ENCODE assay signal across 13 cellular contexts in the genomic region with DNA sequence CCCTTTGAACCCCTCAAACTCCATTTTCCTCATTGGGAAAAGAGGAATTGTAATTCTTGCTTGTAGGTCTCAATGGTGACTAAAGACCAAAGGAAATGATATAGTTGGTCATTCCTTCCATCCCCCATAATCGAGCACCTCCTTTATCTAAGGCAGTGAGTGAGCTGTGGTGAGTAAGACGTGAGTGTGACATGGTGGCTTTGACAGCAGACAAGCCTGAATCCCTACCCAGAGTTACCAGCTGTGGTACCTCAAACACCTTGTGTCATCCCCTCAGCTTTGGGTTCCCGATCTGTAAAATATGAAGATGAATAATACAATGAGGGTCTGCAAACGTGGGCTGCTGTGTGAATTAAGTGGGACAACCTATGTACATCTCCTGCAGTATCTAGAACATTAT. TPM values are rescaled to one million over a fixed set of nuclear protein-coding genes. Genes with fewer than 3 reads are reported as not detected.
DNase-seq lines count a peak whose midpoint lies in the region; ATAC-seq, FAIRE-seq and TF ChIP-seq lines count a peak whose summit lies in the region.
"Had no signal": no experiment of that assay in that cellular context is flagged by ENCODE, and none has a peak within 500 bp of the region (broad histone marks: within the 10 kb centered on the region; RNA-seq: fewer than 3 reads in every experiment).

No MANE protein-coding gene starts in this region.

- no peaks in the 10 kb centered on the region for H3K9me3 Mint-ChIP-seq in activated CD4-positive, alpha-beta T cell treated with anti-CD3 and anti-CD28 coated beads, Interleukin-2, amount 10 ng/mL, durations not matched to agents 7 days and 5 days
- H3K9me3 Mint-ChIP-seq in stimulated activated naive CD8-positive, alpha-beta T cell treated with anti-CD3 and anti-CD28 coated beads, Interleukin-15, Interleukin-2, amounts not matched to agents 100 ng/mL and 50 ng/mL, for 24 hours = no peaks in the 10 kb centered on the region
- no peaks in the 10 kb centered on the region for H3K9me3 Mint-ChIP-seq in MCF 10A (ENCODE audit: unreplicated experiment)

- H3K9ac ChIP-seq in GM12878 (ENCODE audit: control insufficient read depth, insufficient read depth, low read length) = no peak overlapping the region

- TF ChIP-seq CTCF in Peyer's patch (IDR thresholded peaks at IDR 0.05) (peak in 1 of 6 experiments; percentile 5), GM12878 (IDR thresholded peaks at IDR 0.05 in 2 of 3, conservative IDR thresholded peaks at IDR 0.05 in 1 of 3; ENCODE audit: control insufficient read depth in 2 of 3, extremely low read depth in 1 of 3, insufficient read depth in 1 of 3, low read depth in 3 of 3, low read length in 3 of 3) (0 out of 6 replicates have a peak, but pooled peaks of 1 of the 3 experiments have one; percentile 2), MCF 10A (IDR thresholded peaks at IDR 0.05; ENCODE audit: unreplicated experiment) (no peak)

- H3K4me3 ChIP-seq in Peyer's patch = no peak overlapping the region
- H3K4me3 ChIP-seq in GM12878 = peak overlapping the region; percentile 59; the same call in 1 of the 2 replicates
- H3K4me3 ChIP-seq: pancreas, tibial artery had no signal

- H3K4me3 Mint-ChIP-seq in activated CD4-positive, alpha-beta T cell treated with anti-CD3 and anti-CD28 coated beads, Interleukin-2, amount 10 ng/mL, durations not matched to agents 7 days and 5 days = peak overlapping the region; percentile 61
- peak overlapping the region; percentile 63 for H3K4me3 Mint-ChIP-seq in stimulated activated naive CD8-positive, alpha-beta T cell treated with anti-CD3 and anti-CD28 coated beads, Interleukin-15, Interleukin-2, amounts not matched to agents 100 ng/mL and 50 ng/mL, for 24 hours
- no peak overlapping the region for H3K4me3 Mint-ChIP-seq in MCF 10A (ENCODE audit: unreplicated experiment)

- no peaks in the 10 kb centered on the region for H3K27me3 Mint-ChIP-seq in activated CD4-positive, alpha-beta T cell treated with anti-CD3 and anti-CD28 coated beads, Interleukin-2, amount 10 ng/mL, durations not matched to agents 7 days and 5 days
- H3K27me3 Mint-ChIP-seq in stimulated activated naive CD8-positive, alpha-beta T cell treated with anti-CD3 and anti-CD28 coated beads, Interleukin-15, Interleukin-2, amounts not matched to agents 100 ng/mL and 50 ng/mL, for 24 hours = no peaks in the 10 kb centered on the region
- no peaks in the 10 kb centered on the region for H3K27me3 Mint-ChIP-seq in MCF 10A (ENCODE audit: insufficient read depth, unreplicated experiment)

- RAD21 ChIA-PET in GM12878 (lab: Charles Lee; ENCODE audit: unreplicated experiment) = interaction anchor here (0.7 kb wide), 1 partner anchor 9 kb away, joined by 3 read pairs; the partner anchor contains the start of gene TRAF5

- TF ChIP-seq EP300 in GM12878 (IDR thresholded peaks at IDR 0.05; ENCODE audit: borderline replicate concordance in 1 of 2, control insufficient read depth in 1 of 2, low read depth in 2 of 2, low read length in 2 of 2) = no peak

- CTCF ChIA-PET in activated CD4-positive, alpha-beta T cell treated with anti-CD3 and anti-CD28 coated beads, Interleukin-2, amount 10 ng/mL, durations not matched to agents 7 days and 5 days (lab: Charles Lee) = interaction anchor here (1.5 kb wide), 1 partner anchor 180 kb away, joined by 5 read pairs; no protein-coding TSS in a partner anchor
- CTCF ChIA-PET in GM12878 (lab: Yijun Ruan, JAX) = interaction anchor here (1.2 to 2.6 kb wide), 6 partner anchors 9 to 179 kb away, joined by 3 to 19 read pairs (median 8); partner anchors contain the start of gene TRAF5
- CTCF ChIA-PET in MCF 10A (lab: Yijun Ruan, JAX) = interaction anchor here (0.6 to 11.0 kb wide), 6 partner anchors 9 to 506 kb away, joined by 3 to 153 read pairs (median 7); partner anchors contain the start of gene TRAF5

- ATAC-seq in GM12878 = peak; percentile 12; the same call in 2 of the 3 replicates

- SMC1A ChIA-PET in GM12878 (lab: Charles Lee; ENCODE audit: uncharacterized antibody, unreplicated experiment) = interaction anchor here (1.7 to 4.6 kb wide), 3 partner anchors 9 to 15 kb away, joined by 4 to 21 read pairs (median 8); no protein-coding TSS in a partner anchor

- no peak for TF ChIP-seq POLR2A in Peyer's patch (IDR thresholded peaks at IDR 0.05)
- TF ChIP-seq POLR2A in GM12878 (IDR thresholded peaks at IDR 0.05; ENCODE audit: low read depth, low read length) = no peak

- TF ChIP-seq RAD21 in GM12878 (IDR thresholded peaks at IDR 0.05; ENCODE audit: insufficient read depth, low read depth, low read length) = no peak

- H2AFZ ChIP-seq in GM12878 (ENCODE audit: control insufficient read depth, low read depth, low read length) = no peak overlapping the region

- no peaks in the 10 kb centered on the region for H4K20me1 ChIP-seq in GM12878 (ENCODE audit: control insufficient read depth, insufficient read depth)

- H3K27ac ChIP-seq in Peyer's patch = peak overlapping the region; percentile 56 to 94 (median 71)
- H3K27ac ChIP-seq in GM12878 (ENCODE audit: control insufficient read depth, insufficient read depth) = peak overlapping the region; percentile 64
- H3K27ac ChIP-seq: tibial artery had no signal

- H3K36me3 Mint-ChIP-seq in activated CD4-positive, alpha-beta T cell treated with anti-CD3 and anti-CD28 coated beads, Interleukin-2, amount 10 ng/mL, durations not matched to agents 7 days and 5 days (ENCODE audit: low read depth) = peaks cover 61% of the 10 kb centered on the region
- peaks cover 45% of the 10 kb centered on the region for H3K36me3 Mint-ChIP-seq in stimulated activated naive CD8-positive, alpha-beta T cell treated with anti-CD3 and anti-CD28 coated beads, Interleukin-15, Interleukin-2, amounts not matched to agents 100 ng/mL and 50 ng/mL, for 24 hours (ENCODE audit: low read depth)
- H3K36me3 Mint-ChIP-seq in MCF 10A (ENCODE audit: insufficient read depth, unreplicated experiment) = no peaks in the 10 kb centered on the region

- in situ Hi-C loops in GM12878 (cut with MboI) = no loop called here

- BruUV-seq in GM12878 (replicated peaks; lab: Mats Ljungman, UMichigan) (no TSS peak), MCF 10A (replicated peaks; lab: Mats Ljungman, UMichigan) (no TSS peak)

- peaks cover 0 to 81% (median 60%) of the 10 kb centered on the region in 4 donors for H3K4me1 ChIP-seq in Peyer's patch
- H3K4me1 ChIP-seq in GM12878 (ENCODE audit: control insufficient read depth, insufficient read depth, low read length) = peaks cover 47% of the 10 kb centered on the region

- H3K36me3 ChIP-seq in Peyer's patch (no peaks in the 10 kb centered on the region), GM12878 (ENCODE audit: control insufficient read depth in 2 of 2, insufficient read depth in 2 of 2, low read length in 1 of 2) (no peaks in the 10 kb centered on the region; a peak in 1 of 4 replicates)
- H3K36me3 ChIP-seq: pancreas, tibial artery had no signal

- peak overlapping the region; percentile 80 for H3K4me2 ChIP-seq in GM12878 (ENCODE audit: control insufficient read depth, insufficient read depth)

- FAIRE-seq in GM12878 (lab: Jason Lieb, UNC) = no peak
- FAIRE-seq: pancreas had no signal

- H3K4me1 Mint-ChIP-seq in activated CD4-positive, alpha-beta T cell treated with anti-CD3 and anti-CD28 coated beads, Interleukin-2, amount 10 ng/mL, durations not matched to agents 7 days and 5 days = peaks cover 90% of the 10 kb centered on the region
- peaks cover 98% of the 10 kb centered on the region for H3K4me1 Mint-ChIP-seq in stimulated activated naive CD8-positive, alpha-beta T cell treated with anti-CD3 and anti-CD28 coated beads, Interleukin-15, Interleukin-2, amounts not matched to agents 100 ng/mL and 50 ng/mL, for 24 hours (ENCODE audit: low read depth)
- peaks cover 28% of the 10 kb centered on the region for H3K4me1 Mint-ChIP-seq in MCF 10A (ENCODE audit: insufficient read depth, unreplicated experiment)

- no peak for DNase-seq in activated CD4-positive, alpha-beta T cell treated with anti-CD3 and anti-CD28 coated beads, Interleukin-2, amount 10 ng/mL, durations not matched to agents 7 days and 5 days
- no peak for DNase-seq in activated CD4-positive, alpha-beta T cell treated with anti-CD3 and anti-CD28 coated beads for 48 hours
- DNase-seq in Peyer's patch (no peak), GM12878 (ENCODE audit: low read depth, low spot score) (no peak), NCI-H774 (lab: John Stamatoyannopoulos, UW) (no peak), MCF 10A (ENCODE audit: unreplicated experiment) (no peak), AML-193 (lab: John Stamatoyannopoulos, UW) (no peak)
- DNase-seq: DMS 273 treated with DMSO at 0.1 percent for 48 hours, NCI-H1048, pancreas, T1000, tibial artery had no signal

- 47% methylated on average over 4 of the region's 4 CpGs for WGBS in GM12878 (ENCODE audit: insufficient coverage, insufficient replicate concordance, low lambda C conversion rate, missing lambda C conversion rate)

- POLR2A ChIA-PET in activated CD4-positive, alpha-beta T cell treated with anti-CD3 and anti-CD28 coated beads, Interleukin-2, amount 10 ng/mL, durations not matched to agents 7 days and 5 days (lab: Charles Lee) = no interaction called here
- POLR2A ChIA-PET in GM12878 (lab: Charles Lee) = interaction anchor here (1.4 kb wide), 1 partner anchor 51 kb away, joined by 3 read pairs; no protein-coding TSS in a partner anchor
- POLR2A ChIA-PET in MCF 10A (lab: Yijun Ruan, JAX) = interaction anchor here (1.1 to 1.8 kb wide), 3 partner anchors 8 to 48 kb away, joined by 4 to 6 read pairs (median 4); partner anchors contain the start of gene TRAF5

- H3K27me3 ChIP-seq in Peyer's patch = no peaks in the 10 kb centered on the region
- H3K27me3 ChIP-seq in GM12878 (replicated peaks in 1 of 2; ENCODE audit: control insufficient read depth in 2 of 2, insufficient read depth in 2 of 2, low read length in 1 of 2) = no peaks in the 10 kb centered on the region
- H3K27me3 ChIP-seq: pancreas, tibial artery had no signal

- H3K9me3 ChIP-seq in Peyer's patch (no peaks in the 10 kb centered on the region), GM12878 (replicated peaks; ENCODE audit: control insufficient read depth, insufficient read depth, low read length) (no peaks in the 10 kb centered on the region)
- H3K9me3 ChIP-seq: pancreas, tibial artery had no signal

- peaks cover 86% of the 10 kb centered on the region for H3K79me2 ChIP-seq in GM12878 (ENCODE audit: control insufficient read depth, insufficient read depth, low read length)

- H3K27ac Mint-ChIP-seq in activated CD4-positive, alpha-beta T cell treated with anti-CD3 and anti-CD28 coated beads, Interleukin-2, amount 10 ng/mL, durations not matched to agents 7 days and 5 days = peak overlapping the region; percentile 87
- peak overlapping the region; percentile 82 for H3K27ac Mint-ChIP-seq in stimulated activated naive CD8-positive, alpha-beta T cell treated with anti-CD3 and anti-CD28 coated beads, Interleukin-15, Interleukin-2, amounts not matched to agents 100 ng/mL and 50 ng/mL, for 24 hours
- H3K27ac Mint-ChIP-seq in MCF 10A (ENCODE audit: low read depth, unreplicated experiment) = no peak overlapping the region

- intact Hi-C loops in GM12878 (cut with micrococcal nuclease; ENCODE audit: unreplicated experiment) (no loop called here), MCF 10A (cut with micrococcal nuclease) (no loop called here)

RNA-seq across cellular contexts. Expression of gene TRAF5, which starts 8.4 kb away (rescaled TPM):
- 10 to 100 TPM; 64.5 to 65.6 TPM for total RNA-seq in activated CD4-positive, alpha-beta T cell treated with anti-CD3 and anti-CD28 coated beads, Interleukin-2, amount 10 ng/mL, durations not matched to agents 7 days and 5 days
- total RNA-seq in Peyer's patch (10 to 100 TPM; 10.9 to 98.2 (median 24.9) TPM), GM12878 (2014; rRNA removed) (35.3 and 36.1 TPM in 2 replicates), GM12878 (2014; rRNA removed; fragmentation: Illumina TruSeq; extraction: Trizol) (25.0 and 26.5 TPM in 2 replicates), GM12878 (2021) (25.7 and 27.6 TPM in 2 replicates), MCF 10A (2022) (16.0 and 17.8 TPM in 2 replicates)
- 149 and 152 TPM in 2 replicates for total RNA-seq in GM12878 (2013; cell fraction: nucleolus; rRNA removed)
- polyA plus RNA-seq in GM12878 (2011; ENCODE audit: low read depth) = 17.0 TPM
- polyA plus RNA-seq in GM12878 (2011; rRNA removed) (36.5 and 49.7 TPM in 2 replicates), GM12878 (2014; fragmentation: Illumina TruSeq; extraction: Trizol) (36.4 and 48.6 TPM in 2 replicates), GM12878 (2014; fragmentation: Nextera tagmentation; extraction: Ambion mirVana) (10 to 100 TPM; 10.6 to 11.8 TPM), GM12878 (2014; rRNA removed) (30.8 and 34.4 TPM in 2 replicates), GM12878 (2016; fragmentation: Nextera tagmentation; extraction: Ambion mirVana) (10 to 100 TPM; 16.7 to 19.7 TPM)
- polyA plus RNA-seq in GM12878 (2011; cell fraction: cytosol; rRNA removed) = 23.0 TPM in 2 replicates
- 96.9 and 102 TPM in 2 replicates for polyA plus RNA-seq in GM12878 (2011; cell fraction: nucleus; rRNA removed)
- 18.6 and 25.1 TPM in 2 replicates for polyA plus RNA-seq in GM12878 (2012)
- 24.5 and 25.3 TPM in 2 replicates for polyA minus RNA-seq in GM12878 (2011; rRNA and poly(A)+ RNA removed)
- polyA minus RNA-seq in GM12878 (2011; cell fraction: cytosol; rRNA and poly(A)+ RNA removed) = 8.7 and 9.8 TPM in 2 replicates
- 45.0 and 64.3 TPM in 2 replicates for polyA minus RNA-seq in GM12878 (2011; cell fraction: nucleus; rRNA and poly(A)+ RNA removed)
